ENCODE assay signal across 15 cellular contexts in the genomic region with DNA sequence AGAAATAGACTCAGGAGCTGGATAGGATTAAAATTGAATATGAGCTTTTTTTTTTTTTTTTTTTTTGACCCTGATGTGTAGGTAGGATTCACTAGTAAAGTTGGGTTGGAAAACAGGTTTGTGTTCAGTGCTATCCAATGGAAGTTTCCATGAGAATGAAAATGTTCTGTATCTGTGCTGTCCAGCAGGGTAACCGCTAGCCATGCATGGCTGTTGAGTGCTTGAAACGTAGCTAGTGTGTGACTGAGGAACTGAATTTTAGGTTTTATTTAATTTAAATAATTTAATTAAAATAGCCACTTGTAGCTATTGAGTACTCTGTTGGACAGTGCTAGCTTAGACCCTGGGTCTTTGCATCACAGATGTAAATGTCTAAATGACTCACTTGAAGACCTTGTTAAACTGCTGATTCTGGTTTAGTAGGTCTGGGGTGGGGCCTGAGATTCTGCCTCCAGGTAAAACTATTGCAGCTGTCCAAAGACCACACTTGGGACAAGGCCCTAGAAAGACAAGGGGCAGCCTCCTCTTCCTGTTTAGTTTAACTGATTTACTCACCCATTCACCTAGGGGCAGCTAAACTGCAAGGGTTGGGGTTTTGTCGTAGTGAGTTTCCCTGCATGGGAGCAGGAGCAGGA. TPM values are rescaled to one million over a fixed set of nuclear protein-coding genes. Genes with fewer than 3 reads are reported as not detected.
DNase-seq lines count a peak whose midpoint lies in the region; ATAC-seq and TF ChIP-seq lines count a peak whose summit lies in the region.
"Had no signal": no experiment of that assay in that cellular context is flagged by ENCODE, and none has a peak within 500 bp of the region (broad histone marks: within the 10 kb centered on the region; RNA-seq: fewer than 3 reads in every experiment).

No MANE protein-coding gene starts in this region.

- TF ChIP-seq POLR2A in IMR-90 (IDR thresholded peaks at IDR 0.05; ENCODE audit: low read depth, low read length) = no peak

- H4K5ac ChIP-seq in IMR-90 (ENCODE audit: low read depth, low read length) = no peak overlapping the region

- dilution Hi-C loops in IMR-90 (cut with HindIII; ENCODE audit: low sequenced_read_pairs, unreplicated experiment) = no loop called here

- POLR2A ChIA-PET in IMR-90 (lab: Charles Lee; ENCODE audit: unreplicated experiment) (interaction anchor here (0.5 to 0.6 kb wide), 2 partner anchors 52 to 104 kb away, joined by 4 to 5 read pairs; no protein-coding TSS in a partner anchor), T-cell (lab: Charles Lee) (interaction anchor here (0.5 to 0.7 kb wide), 8 partner anchors 9 to 662 kb away, joined by 3 to 14 read pairs (median 4); a partner anchor contains a TSS)
- POLR2A ChIA-PET in naive thymus-derived CD4-positive, alpha-beta T cell (lab: Charles Lee) = interaction anchor here (0.7 to 1.0 kb wide), 2 partner anchors 54 to 538 kb away, joined by 3 to 4 read pairs; no protein-coding TSS in a partner anchor

- intact Hi-C loops in IMR-90 (cut with micrococcal nuclease) = no loop called here
- intact Hi-C loops in naive thymus-derived CD4-positive, alpha-beta T cell (cut with micrococcal nuclease) = no loop called here
- intact Hi-C loops in natural killer cell (cut with micrococcal nuclease) = no loop called here

- H3K36me3 ChIP-seq in CD4-positive, CD25-positive, alpha-beta regulatory T cell (ENCODE audit: control insufficient read depth, insufficient read depth, low read length) = no peaks in the 10 kb centered on the region
- H3K36me3 ChIP-seq in IMR-90 (ENCODE audit: control insufficient read depth, insufficient read depth, low read length) = no peaks in the 10 kb centered on the region
- peaks cover 0 to 5% (median 0%) of the 10 kb centered on the region in 3 experiments for H3K36me3 ChIP-seq in naive thymus-derived CD4-positive, alpha-beta T cell (ENCODE audit: control insufficient read depth in 2 of 3, insufficient read depth in 3 of 3, low read length in 3 of 3)
- H3K36me3 ChIP-seq: esophagus muscularis mucosa had no signal

- no peak overlapping the region for H4K8ac ChIP-seq in IMR-90 (ENCODE audit: low read depth in 2 of 2, low read length in 2 of 2)

- no CpG with 5 or more reads among the region's 3 CpGs for WGBS in IMR-90 (ENCODE audit: extremely low coverage in 2 of 2, insufficient read length in 1 of 2), 2 experiments

- in situ Hi-C loops in IMR-90 (cut with MboI; ENCODE audit: low sequenced_read_pairs) = no loop called here

- no peak overlapping the region for H2BK15ac ChIP-seq in IMR-90 (ENCODE audit: low read depth, low read length)

- no peak overlapping the region for H2AK9ac ChIP-seq in IMR-90 (replicated peaks; ENCODE audit: low read depth, low read length, poor library complexity)

- ATAC-seq in CD4-positive, CD25-positive, alpha-beta regulatory T cell (ENCODE audit: low read depth in 2 of 2) = no peak
- ATAC-seq in IMR-90 (ENCODE audit: low read depth) (no peak), T-cell (replicated peaks in 1 of 4) (no peak), natural killer cell (no peak), HG02885 (IDR thresholded peaks at IDR 0.05; ENCODE audit: poor library complexity, unreplicated experiment) (no peak)
- no peak for ATAC-seq in naive thymus-derived CD4-positive, alpha-beta T cell
- ATAC-seq: left colon had no signal

- H3K27me3 ChIP-seq in CD4-positive, CD25-positive, alpha-beta regulatory T cell (ENCODE audit: control insufficient read depth, insufficient read depth, low read length) = no peaks in the 10 kb centered on the region
- no peaks in the 10 kb centered on the region for H3K27me3 ChIP-seq in IMR-90 (ENCODE audit: control insufficient read depth, insufficient read depth, low read length)
- H3K27me3 ChIP-seq in naive thymus-derived CD4-positive, alpha-beta T cell (ENCODE audit: control insufficient read depth in 2 of 2, insufficient read depth in 2 of 2, low read length in 2 of 2) = no peaks in the 10 kb centered on the region
- H3K27me3 ChIP-seq: esophagus muscularis mucosa had no signal

- H3K36me3 Mint-ChIP-seq in CD4-positive, CD25-positive, alpha-beta regulatory T cell = peaks cover 6% of the 10 kb centered on the region
- H3K36me3 Mint-ChIP-seq in T-cell = no peaks in the 10 kb centered on the region
- peaks cover 0 to 7% (median 0%) of the 10 kb centered on the region in 5 donors for H3K36me3 Mint-ChIP-seq in naive thymus-derived CD4-positive, alpha-beta T cell
- H3K36me3 Mint-ChIP-seq in natural killer cell = no peaks in the 10 kb centered on the region

- no peak overlapping the region for H4K91ac ChIP-seq in IMR-90 (ENCODE audit: insufficient read depth, low read depth, low read length)

- no peaks in the 10 kb centered on the region for H3K9me3 Mint-ChIP-seq in CD4-positive, CD25-positive, alpha-beta regulatory T cell
- no peaks in the 10 kb centered on the region for H3K9me3 Mint-ChIP-seq in T-cell
- H3K9me3 Mint-ChIP-seq in naive thymus-derived CD4-positive, alpha-beta T cell = no peaks in the 10 kb centered on the region
- H3K9me3 Mint-ChIP-seq in natural killer cell = no peaks in the 10 kb centered on the region

- no peak overlapping the region for H3K4ac ChIP-seq in IMR-90 (ENCODE audit: low read depth, low read length)

- no peak overlapping the region for H3K4me3 ChIP-seq in CD4-positive, CD25-positive, alpha-beta regulatory T cell (ENCODE audit: low read depth, low read length)
- no peak overlapping the region for H3K4me3 ChIP-seq in IMR-90 (ENCODE audit: insufficient read depth, low read depth, low read length)
- no peak overlapping the region for H3K4me3 ChIP-seq in naive thymus-derived CD4-positive, alpha-beta T cell (ENCODE audit: low read length)
- H3K4me3 ChIP-seq: esophagus muscularis mucosa had no signal

- H2AFZ ChIP-seq in IMR-90 (replicated peaks; ENCODE audit: low read length, poor library complexity) = no peak overlapping the region

- TF ChIP-seq RAD21 in IMR-90 (IDR thresholded peaks at IDR 0.05; ENCODE audit: low read length) = no peak

- no peak overlapping the region for H3K9ac ChIP-seq in IMR-90 (ENCODE audit: low read depth, low read length)

- 0 out of 2 replicates have a peak, but pooled peaks have one; percentile 1 for TF ChIP-seq CTCF in IMR-90 (conservative IDR thresholded peaks at IDR 0.05; ENCODE audit: low read depth, low read length)
- TF ChIP-seq CTCF in natural killer cell (IDR thresholded peaks at IDR 0.05) = no peak

- no peak for DNase-seq in CD4-positive, CD25-positive, alpha-beta regulatory T cell
- DNase-seq in IMR-90 = no peak
- DNase-seq in T-cell = no peak
- DNase-seq in naive thymus-derived CD4-positive, alpha-beta T cell = no peak
- no peak for DNase-seq in natural killer cell
- no peak for DNase-seq in ureter (ENCODE audit: low spot score)
- DNase-seq in NCI-H345 treated with DMSO at 0.1 percent for 48 hours (lab: John Stamatoyannopoulos, UW; ENCODE audit: unreplicated experiment) = no peak
- DNase-seq: activated effector memory CD4-positive, alpha-beta T cell treated with Interleukin-2 at 50 U/mL for 16 hours; amniotic stem cell; left colon; midbrain; NCI-H1436; stimulated activated CD8-positive, alpha-beta memory T cell treated with anti-CD3 and anti-CD28 coated beads, Interleukin-4, amount 100 ng/mL, for 48 hours had no signal

- no peak overlapping the region for H3K56ac ChIP-seq in IMR-90 (ENCODE audit: extremely low read depth, insufficient read depth, low read length)

- no peak overlapping the region for H2BK5ac ChIP-seq in IMR-90 (ENCODE audit: low read depth, low read length, poor library complexity, severe bottlenecking)

- no peak overlapping the region for H2AK5ac ChIP-seq in IMR-90 (ENCODE audit: low read depth, low read length)

- H3K9me1 ChIP-seq in IMR-90 (ENCODE audit: insufficient read depth, low read length) = no peaks in the 10 kb centered on the region; the same call in 1 of the 2 replicates

- no peaks in the 10 kb centered on the region for H3K9me3 ChIP-seq in CD4-positive, CD25-positive, alpha-beta regulatory T cell (ENCODE audit: control insufficient read depth in 2 of 2, low read length in 2 of 2)
- no peaks in the 10 kb centered on the region for H3K9me3 ChIP-seq in IMR-90 (ENCODE audit: control insufficient read depth, insufficient read depth, low read length)
- no peaks in the 10 kb centered on the region for H3K9me3 ChIP-seq in naive thymus-derived CD4-positive, alpha-beta T cell (ENCODE audit: control insufficient read depth in 2 of 3, low read length in 3 of 3)
- H3K9me3 ChIP-seq: esophagus muscularis mucosa had no signal

- H3K4me1 Mint-ChIP-seq in CD4-positive, CD25-positive, alpha-beta regulatory T cell = peaks cover 24 to 46% (median 34%) of the 10 kb centered on the region in 4 donors
- H3K4me1 Mint-ChIP-seq in T-cell = peaks cover 42 to 45% (median 44%) of the 10 kb centered on the region in 3 donors
- H3K4me1 Mint-ChIP-seq in naive thymus-derived CD4-positive, alpha-beta T cell = peaks cover under 1 to 53% (median 35%) of the 10 kb centered on the region in 7 donors
- H3K4me1 Mint-ChIP-seq in natural killer cell = peaks cover 18 to 36% of the 10 kb centered on the region in 2 donors

- no peaks in the 10 kb centered on the region for H3K27me3 Mint-ChIP-seq in CD4-positive, CD25-positive, alpha-beta regulatory T cell
- H3K27me3 Mint-ChIP-seq in T-cell (no peaks in the 10 kb centered on the region), natural killer cell (ENCODE audit: low read depth in 2 of 2) (peaks cover 0 to 2% of the 10 kb centered on the region in 2 donors)
- H3K27me3 Mint-ChIP-seq in naive thymus-derived CD4-positive, alpha-beta T cell = no peaks in the 10 kb centered on the region

- H3K18ac ChIP-seq in IMR-90 (ENCODE audit: low read depth, low read length) = no peak overlapping the region

- no peak overlapping the region for H2BK120ac ChIP-seq in IMR-90 (ENCODE audit: low read depth, low read length)

- H4K20me1 ChIP-seq in IMR-90 (ENCODE audit: insufficient read depth, low read length) = no peaks in the 10 kb centered on the region

- H3K27ac ChIP-seq in CD4-positive, CD25-positive, alpha-beta regulatory T cell (ENCODE audit: insufficient read depth, low read length, poor library complexity, severe bottlenecking) = peak overlapping the region; percentile 7
- no peak overlapping the region for H3K27ac ChIP-seq in IMR-90 (ENCODE audit: insufficient read depth, low read length)
- no peak overlapping the region for H3K27ac ChIP-seq in naive thymus-derived CD4-positive, alpha-beta T cell (ENCODE audit: low read depth, low read length)
- H3K27ac ChIP-seq: esophagus muscularis mucosa had no signal

- CTCF ChIA-PET in IMR-90 (lab: Yijun Ruan, JAX) (interaction anchor here (0.6 kb wide), 1 partner anchor 12 kb away, joined by 3 read pairs; no protein-coding TSS in a partner anchor), T-cell (lab: Charles Lee) (interaction anchor here (0.6 to 1.1 kb wide), 7 partner anchors 12 to 922 kb away, joined by 3 to 6 read pairs (median 4); no protein-coding TSS in a partner anchor)
- CTCF ChIA-PET in naive thymus-derived CD4-positive, alpha-beta T cell (lab: Charles Lee) = interaction anchor here (0.7 to 1.5 kb wide), 2 partner anchors 34 to 340 kb away, joined by 3 read pairs; no protein-coding TSS in a partner anchor

- no peak overlapping the region for H2BK20ac ChIP-seq in IMR-90 (ENCODE audit: low read depth, low read length)

- no peak overlapping the region for H3K4me2 ChIP-seq in IMR-90 (ENCODE audit: low read depth, low read length)

- H3K14ac ChIP-seq in IMR-90 (replicated peaks; ENCODE audit: low read depth, low read length) = no peak overlapping the region

- BruUV-seq in IMR-90 (replicated peaks; lab: Mats Ljungman, UMichigan) = no TSS peak

- H3K4me1 ChIP-seq in CD4-positive, CD25-positive, alpha-beta regulatory T cell (ENCODE audit: control insufficient read depth, insufficient read depth, low read length, poor library complexity, severe bottlenecking) = peaks cover 73% of the 10 kb centered on the region
- H3K4me1 ChIP-seq in IMR-90 (ENCODE audit: control insufficient read depth, insufficient read depth, low read length) = no peaks in the 10 kb centered on the region; the same call in 1 of the 2 replicates
- peaks cover 19 to 59% of the 10 kb centered on the region in 2 donors for H3K4me1 ChIP-seq in naive thymus-derived CD4-positive, alpha-beta T cell (ENCODE audit: control insufficient read depth in 2 of 2, insufficient read depth in 2 of 2, low read length in 2 of 2)

- peaks cover 24 to 50% of the 10 kb centered on the region in 2 experiments for H3K79me1 ChIP-seq in IMR-90 (ENCODE audit: low read depth in 1 of 2, low read length in 2 of 2)

- peak overlapping the region in 2 of 3 donors; percentile 57 to 64 for H3K27ac Mint-ChIP-seq in CD4-positive, CD25-positive, alpha-beta regulatory T cell
- peak overlapping the region; percentile 36 to 40 for H3K27ac Mint-ChIP-seq in T-cell
- peak overlapping the region in 7 of 9 donors; percentile 33 to 93 (median 63) for H3K27ac Mint-ChIP-seq in naive thymus-derived CD4-positive, alpha-beta T cell
- H3K27ac Mint-ChIP-seq in natural killer cell = no peak overlapping the region

- H3K23ac ChIP-seq in IMR-90 (ENCODE audit: low read depth, low read length) = no peak overlapping the region

- peak overlapping the region in 1 of 4 donors; percentile 7 for H3K4me3 Mint-ChIP-seq in CD4-positive, CD25-positive, alpha-beta regulatory T cell
- H3K4me3 Mint-ChIP-seq in T-cell (no peak overlapping the region), natural killer cell (no peak overlapping the region)
- H3K4me3 Mint-ChIP-seq in naive thymus-derived CD4-positive, alpha-beta T cell = peak overlapping the region in 2 of 10 donors; percentile 8 to 30

RNA-seq across cellular contexts. Expression of a gene that starts 4.6 kb away (rescaled TPM):
- 35.5 TPM for total RNA-seq in CD4-positive, CD25-positive, alpha-beta regulatory T cell
- 10 to 100 TPM; 18.2 to 26.3 (median 21.3) TPM for polyA plus RNA-seq in CD4-positive, CD25-positive, alpha-beta regulatory T cell
- total RNA-seq in IMR-90 (2012; rRNA removed) = 12.4 and 12.8 TPM in 2 replicates
- polyA plus RNA-seq in IMR-90 (2012; rRNA removed) = 10.6 and 12.7 TPM in 2 replicates
- 1.9 and 6.5 TPM in 2 replicates for polyA plus RNA-seq in IMR-90 (2012; cell fraction: cytosol; rRNA removed)
- polyA plus RNA-seq in IMR-90 (2012; cell fraction: nucleus; rRNA removed; ENCODE audit: low replicate concordance) = 3.0 and 21.3 TPM in 2 replicates
- total RNA-seq in T-cell = 10 to 100 TPM; 31.4 to 44.1 (median 36.8) TPM
- 10 to 100 TPM; 37.8 to 43.0 (median 38.6) TPM for total RNA-seq in naive thymus-derived CD4-positive, alpha-beta T cell
- polyA plus RNA-seq in naive thymus-derived CD4-positive, alpha-beta T cell = 10 to 100 TPM; 21.2 to 25.8 TPM
- 10 to 100 TPM; 29.1 to 40.1 (median 36.3) TPM for total RNA-seq in natural killer cell
- 40.9 TPM for total RNA-seq in ureter

Comparison
In these comparisons a context has a peak if more than half of its experiments do, and no peak if none do; other contexts are left out.
1. H3K27ac Mint-ChIP-seq: peak in CD4-positive, CD25-positive, alpha-beta regulatory T cell (2 of 3), T-cell (2 of 2) and naive thymus-derived CD4-positive, alpha-beta T cell (7 of 9); none in natural killer cell (0 of 2).